ENCODE assay signal across 22 cellular contexts in the genomic region with DNA sequence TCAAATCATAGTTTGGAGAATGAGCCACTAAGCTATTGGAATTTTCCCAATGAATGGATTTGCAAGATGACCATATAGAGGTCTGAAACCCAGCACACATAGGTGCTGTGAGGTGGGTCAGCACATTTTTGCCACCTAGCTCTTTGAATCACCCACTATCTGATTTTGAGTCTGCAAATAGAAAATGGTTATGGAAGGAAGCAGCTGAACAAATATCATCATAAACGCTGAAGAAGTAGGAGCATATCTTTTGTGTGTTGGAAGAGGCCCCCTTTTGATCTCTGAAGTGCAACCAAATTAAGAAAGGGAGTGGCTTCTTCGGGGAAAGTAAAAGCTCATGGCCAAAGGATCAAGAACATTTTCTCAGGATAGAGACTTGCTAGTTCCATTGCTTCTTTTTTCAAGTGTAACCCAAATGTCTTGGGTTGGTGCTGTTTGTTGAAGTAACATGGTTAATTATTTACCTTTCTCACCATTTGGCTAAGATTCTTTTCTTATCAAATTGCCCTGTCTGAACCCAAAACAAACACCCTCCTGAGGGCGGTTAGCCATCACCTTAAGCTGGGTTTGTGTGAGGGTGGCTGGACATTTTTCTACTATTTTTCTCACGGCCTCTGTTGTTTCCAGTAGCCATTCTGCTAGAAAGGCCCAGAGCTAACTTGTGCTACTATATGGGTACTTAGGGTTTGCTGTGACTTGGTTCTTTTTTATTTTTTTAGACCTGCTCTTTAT. TPM values are rescaled to one million over a fixed set of nuclear protein-coding genes. Genes with fewer than 3 reads are reported as not detected.
A peak's percentile ranks its signal among the peaks of the same experiment; 100 is the strongest.
DNase-seq lines count a peak whose midpoint lies in the region; ATAC-seq, FAIRE-seq and TF ChIP-seq lines count a peak whose summit lies in the region.
"Had no signal": no experiment of that assay in that cellular context is flagged by ENCODE, and none has a peak within 500 bp of the region (broad histone marks: within the 10 kb centered on the region; RNA-seq: fewer than 3 reads in every experiment).

No MANE protein-coding gene starts in this region.

- TF ChIP-seq POLR2A in A549 (IDR thresholded peaks at IDR 0.05; ENCODE audit: low read length) (no peak), esophagus muscularis mucosa (IDR thresholded peaks at IDR 0.05; ENCODE audit: low read depth) (no peak), spleen (IDR thresholded peaks at IDR 0.05) (no peak)

- FAIRE-seq in A549 (lab: Jason Lieb, UNC) = no peak
- FAIRE-seq: D721Med, G401.6, GM12891, GM18507, H54 had no signal

- CTCF ChIA-PET in A549 (lab: Yijun Ruan, JAX) = interaction anchor here (1.1 kb wide), 1 partner anchor 11 kb away, joined by 3 read pairs; no protein-coding TSS in a partner anchor
- CTCF ChIA-PET in Caco-2 (lab: Charles Lee) = interaction anchor here (1.2 to 1.3 kb wide), 2 partner anchors 18 to 191 kb away, joined by 5 to 6 read pairs; a partner anchor contains a TSS

- peaks cover 9% of the 10 kb centered on the region for H3K9me3 Mint-ChIP-seq in Caco-2 (ENCODE audit: unreplicated experiment)
- H3K9me3 Mint-ChIP-seq in nephron = peaks cover 2% of the 10 kb centered on the region
- H3K9me3 Mint-ChIP-seq: CD4-positive, alpha-beta T cell; HFFc6 had no signal

- H3K4me3 Mint-ChIP-seq in Caco-2 (ENCODE audit: unreplicated experiment) = peak overlapping the region; percentile 36
- H3K4me3 Mint-ChIP-seq in nephron = no peak overlapping the region
- H3K4me3 Mint-ChIP-seq: B cell; CD4-positive, alpha-beta T cell; HFFc6 had no signal

- ATAC-seq in A549 (no peak), GM19452 (IDR thresholded peaks at IDR 0.05; ENCODE audit: unreplicated experiment) (no peak)
- ATAC-seq: SK-N-SH treated with all-trans-retinoic acid at 6 μM for 48 hours had no signal

- TF ChIP-seq EP300 in A549 (IDR thresholded peaks at IDR 0.05) (no peak), esophagus muscularis mucosa (IDR thresholded peaks at IDR 0.05) (no peak)

- POLR2A ChIA-PET in A549 (lab: Yijun Ruan, JAX) = no interaction called here
- POLR2A ChIA-PET in Caco-2 (lab: Charles Lee) = interaction anchor here (0.6 to 2.1 kb wide), 2 partner anchors 18 to 80 kb away, joined by 3 to 13 read pairs; a partner anchor contains a TSS

- intact Hi-C loops in Caco-2 (cut with micrococcal nuclease; ENCODE audit: unreplicated experiment) (loop anchor here (1.0 kb wide), 3 partner anchors 19 to 179 kb away; no protein-coding TSS in a partner anchor), esophagus muscularis mucosa (cut with DNase I) (no loop called here), spleen (cut with DNase I; ENCODE audit: low total_unique reads) (no loop called here)

- no TSS peak for BruUV-seq in Caco-2 (replicated peaks; lab: Mats Ljungman, UMichigan)

- DNase-seq in A549 (ENCODE audit: low read depth in 1 of 2, low spot score in 1 of 2) (peak in 1 of 2 experiments; percentile 9), Caco-2 (peak; percentile 65 to 71), esophagus muscularis mucosa (ENCODE audit: extremely low spot score) (peak; percentile 34), spleen (no peak), retina (no peak)
- DNase-seq: CD4-positive, alpha-beta T cell; DND-41; HFFc6; NCI-H1048; NCI-H1694; NCI-H526 treated with DMSO at 0.1 percent for 48 hours; NK-92 treated with Interleukin-12 subunit alpha and Interleukin-12 subunit beta, amount 100 ng/mL, for 24 hours; SHP77 treated with DMSO at 0.1 percent for 48 hours had no signal

- H3K9me3 ChIP-seq in A549 = no peaks in the 10 kb centered on the region
- peaks cover 12% of the 10 kb centered on the region; the same call in 1 of the 2 replicates for H3K9me3 ChIP-seq in Caco-2
- no peaks in the 10 kb centered on the region for H3K9me3 ChIP-seq in esophagus muscularis mucosa
- no peaks in the 10 kb centered on the region for H3K9me3 ChIP-seq in spleen

- H3K27ac Mint-ChIP-seq in Caco-2 (ENCODE audit: unreplicated experiment) (peak overlapping the region; percentile 65), nephron (peak overlapping the region in 2 of 3 experiments; percentile 2 to 59)
- H3K27ac Mint-ChIP-seq: B cell; CD4-positive, alpha-beta T cell; HFFc6 had no signal

- H3K4me2 ChIP-seq in A549 = peak overlapping the region; percentile 65

- H3K27ac ChIP-seq in A549 (peak overlapping the region; percentile 16 to 42; a peak in 1 of 6 replicates), esophagus muscularis mucosa (replicated peaks in 1 of 4) (no peak overlapping the region), spleen (no peak overlapping the region)

- no peak for TF ChIP-seq CTCF in A549 (IDR thresholded peaks at IDR 0.05)
- no peak for TF ChIP-seq CTCF in Caco-2 (IDR thresholded peaks at IDR 0.05; ENCODE audit: insufficient read depth in 1 of 2, low read depth in 1 of 2, low read length in 1 of 2, severe bottlenecking in 1 of 2, unreplicated experiment in 1 of 2)
- no peak for TF ChIP-seq CTCF in esophagus muscularis mucosa (IDR thresholded peaks at IDR 0.05)
- no peak for TF ChIP-seq CTCF in nephron (IDR thresholded peaks at IDR 0.05; ENCODE audit: unreplicated experiment in 3 of 3)
- TF ChIP-seq CTCF in spleen (IDR thresholded peaks at IDR 0.05 in 8 of 11, conservative IDR thresholded peaks at IDR 0.05 in 3 of 11) = no peak

- H3K4me1 ChIP-seq in A549 (peaks cover 26% of the 10 kb centered on the region), Caco-2 (peaks cover 53% of the 10 kb centered on the region), esophagus muscularis mucosa (no peaks in the 10 kb centered on the region), spleen (no peaks in the 10 kb centered on the region)

- H3K4me3 ChIP-seq in A549 (no peak overlapping the region), Caco-2 (ENCODE audit: low read depth, low read length) (no peak overlapping the region), esophagus muscularis mucosa (no peak overlapping the region), spleen (no peak overlapping the region)

- H3K36me3 ChIP-seq in Caco-2 (ENCODE audit: control insufficient read depth, insufficient read depth, low read length) (no peaks in the 10 kb centered on the region), esophagus muscularis mucosa (no peaks in the 10 kb centered on the region), spleen (no peaks in the 10 kb centered on the region)

- H3K4me1 Mint-ChIP-seq in Caco-2 (ENCODE audit: low read depth, unreplicated experiment) (peaks cover 32% of the 10 kb centered on the region), nephron (peaks cover 13% of the 10 kb centered on the region)
- H3K4me1 Mint-ChIP-seq: B cell had no signal

- H3K27me3 ChIP-seq in Caco-2 (replicated peaks; ENCODE audit: control insufficient read depth, insufficient read depth, low read length) = no peaks in the 10 kb centered on the region
- no peaks in the 10 kb centered on the region for H3K27me3 ChIP-seq in esophagus muscularis mucosa
- H3K27me3 ChIP-seq in spleen (replicated peaks in 1 of 7) = no peaks in the 10 kb centered on the region

- H3K27me3 Mint-ChIP-seq in Caco-2 (ENCODE audit: insufficient read depth, unreplicated experiment) (no peaks in the 10 kb centered on the region), nephron (ENCODE audit: low read depth) (no peaks in the 10 kb centered on the region)

- TF ChIP-seq RAD21 in A549 (conservative IDR thresholded peaks at IDR 0.05 in 1 of 2, IDR thresholded peaks at IDR 0.05 in 1 of 2) = no peak

- H3K36me3 Mint-ChIP-seq in Caco-2 (ENCODE audit: insufficient read depth, unreplicated experiment) (peaks cover 6% of the 10 kb centered on the region), nephron (ENCODE audit: low read depth) (no peaks in the 10 kb centered on the region)

- 10% methylated on average over 4 of the region's 4 CpGs for WGBS in A549 (ENCODE audit: missing lambda C conversion rate)
- 85% methylated on average over 4 of the region's 4 CpGs for WGBS in esophagus muscularis mucosa
- WGBS in spleen, 5 donors = 73 to 77% (median 75%) methylated on average over 4 of the region's 4 CpGs

TF ChIP-seq in A549, 52 proteins besides CTCF, POLR2A, EP300 and RAD21 (continues in another document):
- TF ChIP-seq FOSB (CRISPR knock-in tag; IDR thresholded peaks at IDR 0.05) (no peak), HOXB13 (CRISPR knock-in tag; IDR thresholded peaks at IDR 0.05; ENCODE audit: low read depth) (no peak), HEYL (CRISPR knock-in tag; IDR thresholded peaks at IDR 0.05) (no peak), ZNF302 (CRISPR knock-in tag; IDR thresholded peaks at IDR 0.05) (no peak), EHMT2 (IDR thresholded peaks at IDR 0.05; ENCODE audit: low read depth) (no peak), PHF8 (IDR thresholded peaks at IDR 0.05; ENCODE audit: borderline replicate concordance, low read depth) (no peak), MYC (IDR thresholded peaks at IDR 0.05; ENCODE audit: borderline replicate concordance, low read length) (no peak), JUN (IDR thresholded peaks at IDR 0.05) (no peak)
- TF ChIP-seq, protein P1, sequence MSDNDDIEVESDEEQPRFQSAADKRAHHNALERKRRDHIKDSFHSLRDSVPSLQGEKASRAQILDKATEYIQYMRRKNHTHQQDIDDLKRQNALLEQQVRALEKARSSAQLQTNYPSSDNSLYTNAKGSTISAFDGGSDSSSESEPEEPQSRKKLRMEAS (IDR thresholded peaks at IDR 0.05) = no peak
- TF ChIP-seq, protein P2, sequence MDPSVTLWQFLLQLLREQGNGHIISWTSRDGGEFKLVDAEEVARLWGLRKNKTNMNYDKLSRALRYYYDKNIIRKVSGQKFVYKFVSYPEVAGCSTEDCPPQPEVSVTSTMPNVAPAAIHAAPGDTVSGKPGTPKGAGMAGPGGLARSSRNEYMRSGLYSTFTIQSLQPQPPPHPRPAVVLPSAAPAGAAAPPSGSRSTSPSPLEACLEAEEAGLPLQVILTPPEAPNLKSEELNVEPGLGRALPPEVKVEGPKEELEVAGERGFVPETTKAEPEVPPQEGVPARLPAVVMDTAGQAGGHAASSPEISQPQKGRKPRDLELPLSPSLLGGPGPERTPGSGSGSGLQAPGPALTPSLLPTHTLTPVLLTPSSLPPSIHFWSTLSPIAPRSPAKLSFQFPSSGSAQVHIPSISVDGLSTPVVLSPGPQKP (IDR thresholded peaks at IDR 0.05; ENCODE audit: low read depth, low read length) = no peak

RNA-seq across cellular contexts. Expression of a gene that starts 18.4 kb away (rescaled TPM):
- polyA plus RNA-seq in A549 (2011; rRNA removed) (0.90 and 1.1 TPM in 2 replicates), A549 (2017; fragmentation: RNase III; extraction: RNeasy Plus Mini Kit Qiagen cat#74134 plus additional on column Dnase treatment) (0.11 to 0.23 TPM in 2 of 3 replicates, not detected in the other), spleen (10 to 100 TPM in 2 of 3 donors, 1 to 10 TPM in 1; 5.9 to 22.0 (median 10.8) TPM)
- polyA plus RNA-seq in A549 (2012; cell fraction: cytosol; rRNA removed) = 0.14 TPM in 1 of 2 replicates, not detected in the other
- 0.11 and 0.20 TPM in 2 replicates for polyA plus RNA-seq in A549 (2012; cell fraction: nucleus; rRNA removed)
- polyA minus RNA-seq in A549 (2011; rRNA and poly(A)+ RNA removed) = 0.45 and 1.1 TPM in 2 replicates
- total RNA-seq in Caco-2 (2022) (47.7 and 59.7 TPM in 2 replicates), esophagus muscularis mucosa (1,000 to 10,000 TPM in 3 of 4 donors, 100 to 1,000 TPM in 1; 821 to 1,626 (median 1,353) TPM), spleen (100 to 1,000 TPM in 3 of 7 donors, 10 to 100 TPM in 4; 69.4 to 128 (median 90.4) TPM)
- total RNA-seq: CD4-positive, alpha-beta T cell had no signal

Comparison
In these comparisons a context has a peak if more than half of its experiments do, and no peak if none do; other contexts are left out.
1. DNase-seq: peak in Caco-2 (2 of 2) and esophagus muscularis mucosa (single experiment); none in spleen (single experiment) and retina (single experiment).
2. H3K27ac ChIP-seq: peak in A549 (2 of 2); none in esophagus muscularis mucosa (0 of 4) and spleen (0 of 8).
3. RNA of a gene that starts 18.4 kb away (total RNA-seq): 821 to 1,626 TPM in esophagus muscularis mucosa; 69.4 to 128 TPM in spleen and 47.7 to 59.7 TPM in Caco-2; every median in the first group is over 4 times any median in the second.